In genomic region chr3:5651351-5651750, GRCh38 we compare ENCODE assay signal across 35 cellular contexts.
"Had no signal": no experiment of that assay in that cellular context is flagged by ENCODE, and none has a peak within 500 bp of the region (broad histone marks: within the 10 kb centered on the region; RNA-seq: fewer than 3 reads in every experiment).

No MANE protein-coding gene starts in this region.

- H3K9me3 ChIP-seq: MG63 had no signal

- H3K4me3 ChIP-seq: MG63 had no signal

- DNase-seq: Karpas-422, Kasumi-1, MG63, MM.1S, MV-4-11, NCI-H1048, NCI-H1092, NCI-H1092 treated with DMSO at 0.1 percent for 48 hours, NCI-H1105, NCI-H1105 treated with DMSO at 0.1 percent for 48 hours, NCI-H1417, NCI-H1417 treated with DMSO at 0.1 percent for 48 hours, NCI-H1436, NCI-H1436 treated with DMSO at 0.1 percent for 48 hours, NCI-H146, NCI-H1694, NCI-H1694 treated with DMSO at 0.1 percent for 48 hours, NCI-H187, NCI-H187 treated with DMSO at 0.1 percent for 48 hours, NCI-H1930, NCI-H2029, NCI-H2029 treated with DMSO at 0.1 percent for 48 hours, NCI-H2081, NCI-H2081 treated with DMSO at 0.1 percent for 48 hours, NCI-H2107, NCI-H2171, NCI-H2171 treated with DMSO at 0.1 percent for 48 hours, NCI-H2227 treated with DMSO at 0.1 percent for 48 hours, NCI-H226, NCI-H345, NCI-H446, NCI-H446 treated with DMSO at 0.1 percent for 48 hours, NCI-H510A, NCI-H510A treated with DMSO at 0.1 percent for 48 hours, NCI-H524 had no signal

- H3K36me3 ChIP-seq: MG63 had no signal

- H3K27me3 ChIP-seq: MG63 had no signal
